Comparison of ENCODE assay signal across 15 cellular contexts in genomic region chr12:41856228-41856627, GRCh38.
DNase-seq lines count a peak whose midpoint lies in the region; ATAC-seq and TF ChIP-seq lines count a peak whose summit lies in the region.
"Had no signal": no experiment of that assay in that cellular context is flagged by ENCODE, and none has a peak within 500 bp of the region (broad histone marks: within the 10 kb centered on the region; RNA-seq: fewer than 3 reads in every experiment).

No MANE protein-coding gene starts in this region.

- H3K27ac ChIP-seq in WERI-Rb-1: no peak overlapping the region
- no peak overlapping the region for H3K27ac ChIP-seq in right lobe of liver
- H3K27ac ChIP-seq: BLaER1 had no signal

- TF ChIP-seq CTCF in WERI-Rb-1 (IDR thresholded peaks at IDR 0.05; ENCODE audit: low read depth, low read length) (no peak), right lobe of liver (IDR thresholded peaks at IDR 0.05) (no peak), mucosa of descending colon (IDR thresholded peaks at IDR 0.05) (no peak)

- DNase-seq in NCI-H748 (lab: John Stamatoyannopoulos, UW; ENCODE audit: unreplicated experiment): peak; percentile 13
- DNase-seq in NCI-H748 treated with DMSO at 0.1 percent for 48 hours (lab: John Stamatoyannopoulos, UW): no peak
- peak; percentile 6 for DNase-seq in NCI-H526 treated with DMSO at 0.1 percent for 48 hours (lab: John Stamatoyannopoulos, UW)
- DNase-seq in WERI-Rb-1: peak; percentile 15
- DNase-seq in right lobe of liver: no peak
- no peak for DNase-seq in stimulated activated CD4-positive, alpha-beta T cell treated with anti-CD3 and anti-CD28 coated beads, Interleukin-2, amount 100 ng/mL, for 48 hours
- no peak for DNase-seq in mucosa of descending colon
- DNase-seq: 8988T; Calu3; CD8-positive, alpha-beta T cell; DMS79 treated with DMSO at 0.1 percent for 48 hours; GF-D8; HCEC 1CT had no signal

- TF ChIP-seq POLR2A in right lobe of liver (IDR thresholded peaks at IDR 0.05): no peak

- H3K4me1 ChIP-seq in right lobe of liver (no peaks in the 10 kb centered on the region), mucosa of descending colon (ENCODE audit: low read depth) (no peaks in the 10 kb centered on the region)
- H3K4me1 ChIP-seq: BLaER1 had no signal

- ATAC-seq in right lobe of liver (no peak), mucosa of descending colon (no peak)
- ATAC-seq: CD8-positive, alpha-beta T cell; GM23338 had no signal

- H3K36me3 ChIP-seq in WERI-Rb-1 (no peaks in the 10 kb centered on the region), right lobe of liver (no peaks in the 10 kb centered on the region), mucosa of descending colon (ENCODE audit: low read depth) (no peaks in the 10 kb centered on the region)
- H3K36me3 ChIP-seq: BLaER1 had no signal

- H3K27me3 ChIP-seq in WERI-Rb-1 (ENCODE audit: insufficient read depth, low read depth, severe bottlenecking) (no peaks in the 10 kb centered on the region), right lobe of liver (no peaks in the 10 kb centered on the region)
- H3K27me3 ChIP-seq: BLaER1 had no signal

- no peaks in the 10 kb centered on the region for H3K9me3 ChIP-seq in WERI-Rb-1 (ENCODE audit: severe bottlenecking)
- H3K9me3 ChIP-seq in right lobe of liver: no peaks in the 10 kb centered on the region
- H3K9me3 ChIP-seq in mucosa of descending colon: no peaks in the 10 kb centered on the region

- WGBS in right lobe of liver (ENCODE audit: insufficient coverage, low coverage, low lambda C conversion rate, missing lambda C conversion rate): 36% methylated on average over 1 of the region's 3 CpGs

- intact Hi-C loops in right lobe of liver (cut with DNase I): no loop called here
- intact Hi-C loops in mucosa of descending colon (cut with DNase I, micrococcal nuclease): no loop called here

- H3K4me3 ChIP-seq in WERI-Rb-1 (ENCODE audit: low read depth, low read length) (no peak overlapping the region), right lobe of liver (no peak overlapping the region), mucosa of descending colon (no peak overlapping the region)
- H3K4me3 ChIP-seq: BLaER1, GM23338 had no signal

Comparison
In these comparisons a context has a peak if more than half of its experiments do, and no peak if none do; other contexts are left out.
1. DNase-seq: peak in NCI-H748 (single experiment), NCI-H526 treated with DMSO at 0.1 percent for 48 hours (single experiment) and WERI-Rb-1 (single experiment); none in NCI-H748 treated with DMSO at 0.1 percent for 48 hours (single experiment), right lobe of liver (0 of 3), stimulated activated CD4-positive, alpha-beta T cell treated with anti-CD3 and anti-CD28 coated beads, Interleukin-2, amount 100 ng/mL, for 48 hours (0 of 2) and mucosa of descending colon (0 of 3).